ENCODE assay signal across 1 cellular context in the genomic region with DNA sequence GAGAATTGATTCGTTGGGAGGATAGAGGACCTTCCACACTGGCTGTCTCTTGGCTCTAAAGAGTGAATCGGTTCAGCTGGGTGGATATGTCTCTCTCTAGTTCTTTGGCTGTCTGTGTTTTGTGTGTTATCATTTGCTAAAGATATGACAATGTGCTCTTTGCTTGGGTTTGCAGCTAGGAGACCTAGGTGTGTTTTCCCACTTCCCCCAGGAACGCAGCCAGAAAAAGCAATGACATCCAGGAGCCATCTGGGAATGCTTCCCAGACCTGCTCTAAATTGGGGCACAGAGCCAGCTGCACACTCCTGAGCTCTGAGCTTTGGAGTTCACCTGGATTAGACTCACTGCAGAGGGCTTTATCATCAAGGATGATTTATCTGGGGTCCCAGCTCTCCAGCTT.
TF ChIP-seq lines count a peak whose summit lies in the region.

No MANE protein-coding gene starts in this region.

TF ChIP-seq in GM23338, 12 proteins besides CTCF, POLR2A, EP300 and RAD21:
- TF ChIP-seq, protein P1, sequence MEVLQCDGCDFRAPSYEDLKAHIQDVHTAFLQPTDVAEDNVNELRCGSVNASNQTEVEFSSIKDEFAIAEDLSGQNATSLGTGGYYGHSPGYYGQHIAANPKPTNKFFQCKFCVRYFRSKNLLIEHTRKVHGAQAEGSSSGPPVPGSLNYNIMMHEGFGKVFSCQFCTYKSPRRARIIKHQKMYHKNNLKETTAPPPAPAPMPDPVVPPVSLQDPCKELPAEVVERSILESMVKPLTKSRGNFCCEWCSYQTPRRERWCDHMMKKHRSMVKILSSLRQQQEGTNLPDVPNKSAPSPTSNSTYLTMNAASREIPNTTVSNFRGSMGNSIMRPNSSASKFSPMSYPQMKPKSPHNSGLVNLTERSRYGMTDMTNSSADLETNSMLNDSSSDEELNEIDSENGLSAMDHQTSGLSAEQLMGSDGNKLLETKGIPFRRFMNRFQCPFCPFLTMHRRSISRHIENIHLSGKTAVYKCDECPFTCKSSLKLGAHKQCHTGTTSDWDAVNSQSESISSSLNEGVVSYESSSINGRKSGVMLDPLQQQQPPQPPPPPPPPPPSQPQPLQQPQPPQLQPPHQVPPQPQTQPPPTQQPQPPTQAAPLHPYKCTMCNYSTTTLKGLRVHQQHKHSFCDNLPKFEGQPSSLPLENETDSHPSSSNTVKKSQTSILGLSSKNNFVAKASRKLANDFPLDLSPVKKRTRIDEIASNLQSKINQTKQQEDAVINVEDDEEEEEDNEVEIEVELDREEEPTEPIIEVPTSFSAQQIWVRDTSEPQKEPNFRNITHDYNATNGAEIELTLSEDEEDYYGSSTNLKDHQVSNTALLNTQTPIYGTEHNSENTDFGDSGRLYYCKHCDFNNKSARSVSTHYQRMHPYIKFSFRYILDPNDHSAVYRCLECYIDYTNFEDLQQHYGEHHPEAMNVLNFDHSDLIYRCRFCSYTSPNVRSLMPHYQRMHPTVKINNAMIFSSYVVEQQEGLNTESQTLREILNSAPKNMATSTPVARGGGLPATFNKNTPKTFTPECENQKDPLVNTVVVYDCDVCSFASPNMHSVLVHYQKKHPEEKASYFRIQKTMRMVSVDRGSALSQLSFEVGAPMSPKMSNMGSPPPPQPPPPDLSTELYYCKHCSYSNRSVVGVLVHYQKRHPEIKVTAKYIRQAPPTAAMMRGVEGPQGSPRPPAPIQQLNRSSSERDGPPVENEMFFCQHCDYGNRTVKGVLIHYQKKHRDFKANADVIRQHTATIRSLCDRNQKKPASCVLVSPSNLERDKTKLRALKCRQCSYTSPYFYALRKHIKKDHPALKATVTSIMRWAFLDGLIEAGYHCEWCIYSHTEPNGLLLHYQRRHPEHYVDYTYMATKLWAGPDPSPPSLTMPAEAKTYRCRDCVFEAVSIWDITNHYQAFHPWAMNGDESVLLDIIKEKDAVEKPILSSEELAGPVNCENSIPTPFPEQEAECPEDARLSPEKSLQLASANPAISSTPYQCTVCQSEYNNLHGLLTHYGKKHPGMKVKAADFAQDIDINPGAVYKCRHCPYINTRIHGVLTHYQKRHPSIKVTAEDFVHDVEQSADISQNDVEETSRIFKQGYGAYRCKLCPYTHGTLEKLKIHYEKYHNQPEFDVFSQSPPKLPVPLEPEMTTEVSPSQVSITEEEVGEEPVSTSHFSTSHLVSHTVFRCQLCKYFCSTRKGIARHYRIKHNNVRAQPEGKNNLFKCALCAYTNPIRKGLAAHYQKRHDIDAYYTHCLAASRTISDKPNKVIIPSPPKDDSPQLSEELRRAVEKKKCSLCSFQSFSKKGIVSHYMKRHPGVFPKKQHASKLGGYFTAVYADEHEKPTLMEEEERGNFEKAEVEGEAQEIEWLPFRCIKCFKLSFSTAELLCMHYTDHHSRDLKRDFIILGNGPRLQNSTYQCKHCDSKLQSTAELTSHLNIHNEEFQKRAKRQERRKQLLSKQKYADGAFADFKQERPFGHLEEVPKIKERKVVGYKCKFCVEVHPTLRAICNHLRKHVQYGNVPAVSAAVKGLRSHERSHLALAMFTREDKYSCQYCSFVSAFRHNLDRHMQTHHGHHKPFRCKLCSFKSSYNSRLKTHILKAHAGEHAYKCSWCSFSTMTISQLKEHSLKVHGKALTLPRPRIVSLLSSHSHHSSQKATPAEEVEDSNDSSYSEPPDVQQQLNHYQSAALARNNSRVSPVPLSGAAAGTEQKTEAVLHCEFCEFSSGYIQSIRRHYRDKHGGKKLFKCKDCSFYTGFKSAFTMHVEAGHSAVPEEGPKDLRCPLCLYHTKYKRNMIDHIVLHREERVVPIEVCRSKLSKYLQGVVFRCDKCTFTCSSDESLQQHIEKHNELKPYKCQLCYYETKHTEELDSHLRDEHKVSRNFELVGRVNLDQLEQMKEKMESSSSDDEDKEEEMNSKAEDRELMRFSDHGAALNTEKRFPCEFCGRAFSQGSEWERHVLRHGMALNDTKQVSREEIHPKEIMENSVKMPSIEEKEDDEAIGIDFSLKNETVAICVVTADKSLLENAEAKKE (CRISPR knock-in tag; IDR thresholded peaks at IDR 0.05) = no peak
- TF ChIP-seq STAT1 (IDR thresholded peaks at IDR 0.05; ENCODE audit: unreplicated experiment) (no peak), CREB1 (CRISPR knock-in tag; IDR thresholded peaks at IDR 0.05; ENCODE audit: low read depth) (no peak), JUNB (IDR thresholded peaks at IDR 0.05; ENCODE audit: unreplicated experiment) (no peak), ZNF114 (CRISPR knock-in tag; IDR thresholded peaks at IDR 0.05) (no peak), REST (IDR thresholded peaks at IDR 0.05; ENCODE audit: unreplicated experiment) (no peak), EZH2 (IDR thresholded peaks at IDR 0.05; ENCODE audit: low read depth, unreplicated experiment) (no peak), POLR2AphosphoS5 (IDR thresholded peaks at IDR 0.05; ENCODE audit: low read depth) (no peak), EZH2phosphoT487 (IDR thresholded peaks at IDR 0.05; ENCODE audit: unreplicated experiment) (no peak), NANOG (IDR thresholded peaks at IDR 0.05; ENCODE audit: borderline replicate concordance) (no peak), ZNF331 (CRISPR knock-in tag; IDR thresholded peaks at IDR 0.05; ENCODE audit: low read depth) (no peak)
- TF ChIP-seq, protein P2, sequence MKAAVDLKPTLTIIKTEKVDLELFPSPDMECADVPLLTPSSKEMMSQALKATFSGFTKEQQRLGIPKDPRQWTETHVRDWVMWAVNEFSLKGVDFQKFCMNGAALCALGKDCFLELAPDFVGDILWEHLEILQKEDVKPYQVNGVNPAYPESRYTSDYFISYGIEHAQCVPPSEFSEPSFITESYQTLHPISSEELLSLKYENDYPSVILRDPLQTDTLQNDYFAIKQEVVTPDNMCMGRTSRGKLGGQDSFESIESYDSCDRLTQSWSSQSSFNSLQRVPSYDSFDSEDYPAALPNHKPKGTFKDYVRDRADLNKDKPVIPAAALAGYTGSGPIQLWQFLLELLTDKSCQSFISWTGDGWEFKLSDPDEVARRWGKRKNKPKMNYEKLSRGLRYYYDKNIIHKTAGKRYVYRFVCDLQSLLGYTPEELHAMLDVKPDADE (IDR thresholded peaks at IDR 0.05) = no peak
TF ChIP-seq in GM23338: peak in this region for 0.
